8 cellular contexts compared by ENCODE assay signal in genomic region chr3:12787346-12787745, GRCh38. TPM values are rescaled to one million over a fixed set of nuclear protein-coding genes. Genes with fewer than 3 reads are reported as not detected.
DNase-seq lines count a peak whose midpoint lies in the region; TF ChIP-seq lines count a peak whose summit lies in the region.
"Not testable (repeated sequence)": the region's sequence is repeated elsewhere in the genome, so short reads cannot be mapped to it uniquely, and the experiment has no call there.

No MANE protein-coding gene starts in this region.

- peak; percentile 61 for TF ChIP-seq CTCF in H9 (conservative IDR thresholded peaks at IDR 0.05)
- TF ChIP-seq CTCF in nephron (IDR thresholded peaks at IDR 0.05; ENCODE audit: unreplicated experiment in 3 of 3), result peak in 2 of 3 experiments; percentile 18 to 52

- not testable (repeated sequence) for H3K27ac ChIP-seq in H9 (ENCODE audit: insufficient read length, low read depth, low read length)

- not testable (repeated sequence) for H4K91ac ChIP-seq in H9 (ENCODE audit: insufficient read length, low read depth, low read length)

- not testable (repeated sequence) for H3K9ac ChIP-seq in H9 (ENCODE audit: extremely low read depth, insufficient read length, low read length)

- not testable (repeated sequence) for H3K4me2 ChIP-seq in H9 (ENCODE audit: insufficient read depth, insufficient read length, low read length)

- not testable (repeated sequence) for H4K20me1 ChIP-seq in H9 (ENCODE audit: control insufficient read depth, insufficient read depth, insufficient read length)

- not testable (repeated sequence) for H4K8ac ChIP-seq in H9 (replicated peaks; ENCODE audit: insufficient read length, low read depth, low read length)

- DNase-seq in Ammon's horn (ENCODE audit: low spot score), result peak; percentile 66
- peak; percentile 71 for DNase-seq in H9
- peak; percentile 44 for DNase-seq in NCI-H82 (lab: John Stamatoyannopoulos, UW)
- peak; percentile 31 to 71 for DNase-seq in activated CD4-positive, alpha-beta T cell treated with anti-CD3 and anti-CD28 coated beads for 4 hours
- DNase-seq in activated naive CD8-positive, alpha-beta T cell treated with anti-CD3 and anti-CD28 coated beads, Interleukin-2, amount 50 U/mL, for 16 hours (ENCODE audit: low read depth, low spot score), result peak; percentile 18
- peak; percentile 35 for DNase-seq in foreskin melanocyte
- peak; percentile 20 for DNase-seq in stimulated activated CD8-positive, alpha-beta memory T cell treated with anti-CD3 and anti-CD28 coated beads, Interleukin-12 subunit alpha, Interleukin-12 subunit beta, amount 100 ng/mL, for 24 hours (ENCODE audit: extremely low read depth)

- H2AK5ac ChIP-seq in H9 (ENCODE audit: insufficient read length, low read length), result not testable (repeated sequence)

- H3K4me1 ChIP-seq in H9 (ENCODE audit: insufficient read depth, low read length), result not testable (repeated sequence)

- H3K27me3 ChIP-seq in H9 (ENCODE audit: insufficient read depth, low read length), result not testable (repeated sequence)

- H3K27ac Mint-ChIP-seq in H9, nephron: not testable (repeated sequence)

- not testable (repeated sequence) for H3K18ac ChIP-seq in H9 (ENCODE audit: insufficient read length, low read depth, low read length)

- not testable (repeated sequence) for H2AFZ ChIP-seq in H9 (ENCODE audit: low read length)

- WGBS in H9 (ENCODE audit: extremely low coverage, insufficient read length, low lambda C conversion rate), result no CpG with 5 or more reads among the region's 9 CpGs

- H3K36me3 Mint-ChIP-seq in H9 (ENCODE audit: insufficient read depth in 1 of 3, low read depth in 3 of 3); nephron (ENCODE audit: low read depth): not testable (repeated sequence)

- H3K9me3 Mint-ChIP-seq in H9, nephron: not testable (repeated sequence)

- not testable (repeated sequence) for H3K27me3 Mint-ChIP-seq in H9 (ENCODE audit: low read depth); nephron (ENCODE audit: low read depth)

- not testable (repeated sequence) for H4K5ac ChIP-seq in H9 (ENCODE audit: insufficient read length, low read depth, low read length)

- H3K9me3 ChIP-seq in H9 (ENCODE audit: control insufficient read depth, low read depth, low read length), result not testable (repeated sequence)

- H2BK20ac ChIP-seq in H9 (ENCODE audit: low read depth, low read length, poor library complexity, severe bottlenecking), result not testable (repeated sequence)

- H3K14ac ChIP-seq in H9 (ENCODE audit: insufficient read depth, low read length), result not testable (repeated sequence)

- not testable (repeated sequence) for H3K4ac ChIP-seq in H9 (ENCODE audit: low read depth, low read length)

- H3K4me1 Mint-ChIP-seq in H9, result peaks cover 18 to 21% of the 10 kb centered on the region in 2 experiments
- not testable (repeated sequence) for H3K4me1 Mint-ChIP-seq in nephron

- not testable (repeated sequence) for H3T11ph ChIP-seq in H9 (ENCODE audit: low read length)

- not testable (repeated sequence) for H3K23me2 ChIP-seq in H9 (ENCODE audit: insufficient read length, low read depth, low read length, poor library complexity, severe bottlenecking)

- not testable (repeated sequence) for H3K79me2 ChIP-seq in H9 (ENCODE audit: insufficient read depth, low read length)

- H2BK5ac ChIP-seq in H9 (ENCODE audit: insufficient read length, low read length), result not testable (repeated sequence)

- H3K79me1 ChIP-seq in H9 (ENCODE audit: insufficient read depth, low read depth, low read length, poor library complexity, severe bottlenecking), result not testable (repeated sequence)

- not testable (repeated sequence) for H2BK15ac ChIP-seq in H9 (ENCODE audit: low read depth, low read length)

- H3K56ac ChIP-seq in H9 (ENCODE audit: insufficient read length, low read depth, low read length), result not testable (repeated sequence)

- H2BK12ac ChIP-seq in H9 (ENCODE audit: insufficient read length, low read depth, low read length), result not testable (repeated sequence)

- H3K23ac ChIP-seq in H9 (ENCODE audit: insufficient read length, low read depth, low read length), result not testable (repeated sequence)

- H3K4me3 Mint-ChIP-seq in H9, nephron: not testable (repeated sequence)

- not testable (repeated sequence) for H2BK120ac ChIP-seq in H9 (ENCODE audit: low read depth, low read length, poor library complexity, severe bottlenecking)

RNA-seq across cellular contexts. Expression of gene CAND2, which starts 9.1 kb away (rescaled TPM):
- total RNA-seq in H9 (2021), result 10.2 and 10.7 TPM in 2 replicates

RNA-seq across cellular contexts. Expression of gene TMEM40, which starts 28.3 kb away (rescaled TPM):
- total RNA-seq in H9 (2021), result not detected in 2 replicates

RNA-seq across cellular contexts. Expression of gene RPL32, which starts 54.0 kb away (rescaled TPM):
- total RNA-seq in H9 (2021), result 1,982 and 2,021 TPM in 2 replicates

Comparison
In these comparisons a context has a peak if more than half of its experiments do, and no peak if none do; other contexts are left out.
1. DNase-seq: peak in every context shown above with its lines; median percentile 71 in H9; 66 in Ammon's horn; 51 in activated CD4-positive, alpha-beta T cell treated with anti-CD3 and anti-CD28 coated beads for 4 hours; 44 in NCI-H82; 35 in foreskin melanocyte; 20 in stimulated activated CD8-positive, alpha-beta memory T cell treated with anti-CD3 and anti-CD28 coated beads, Interleukin-12 subunit alpha, Interleukin-12 subunit beta, amount 100 ng/mL, for 24 hours; 18 in activated naive CD8-positive, alpha-beta T cell treated with anti-CD3 and anti-CD28 coated beads, Interleukin-2, amount 50 U/mL, for 16 hours.